ENCODE assay signal across 18 cellular contexts in genomic region chr13:106942558-106942957, GRCh38.
"Had no signal": no experiment of that assay in that cellular context is flagged by ENCODE, and none has a peak within 500 bp of the region (broad histone marks: within the 10 kb centered on the region; RNA-seq: fewer than 3 reads in every experiment).

No MANE protein-coding gene starts in this region.

- H3K27ac ChIP-seq: ascending aorta, breast epithelium, epithelial cell of prostate, heart left ventricle, lower lobe of right lung, prostate gland, right lobe of liver had no signal

- H3K4me1 ChIP-seq: ascending aorta, breast epithelium, heart left ventricle, lower lobe of right lung, prostate gland, right lobe of liver had no signal

- DNase-seq: activated CD4-positive, alpha-beta T cell treated with anti-CD3 and anti-CD28 coated beads, Interleukin-2, amount 50 U/mL, for 4 hours; activated CD4-positive, CD25-positive, alpha-beta regulatory T cell treated with anti-CD3 and anti-CD28 coated beads, Interleukin-2, amount 50 U/mL, for 72 hours; activated CD8-positive, alpha-beta memory T cell treated with anti-CD3 and anti-CD28 coated beads, Interleukin-2, amount 10 ng/mL, durations not matched to agents 7 days and 5 days; activated naive CD4-positive, alpha-beta T cell treated with anti-CD3 and anti-CD28 coated beads, Interleukin-2, amount 10 ng/mL, durations not matched to agents 7 days and 5 days; activated T-cell treated with anti-CD3 and anti-CD28 coated beads, Interleukin-2, amount 50 U/mL, for 24 hours; dermis blood vessel endothelial cell; heart left ventricle; left colon; lower lobe of right lung; nephron progenitor cell; occipital lobe; right lobe of liver; stimulated activated naive CD8-positive, alpha-beta T cell treated with anti-CD3 and anti-CD28 coated beads, Interleukin-15, amount 100 ng/mL, for 72 hours had no signal

- H3K36me3 ChIP-seq: ascending aorta, breast epithelium, heart left ventricle, lower lobe of right lung, prostate gland, right lobe of liver had no signal

- H3K4me3 ChIP-seq: ascending aorta, breast epithelium, heart left ventricle, lower lobe of right lung, prostate gland, right lobe of liver, smooth muscle cell had no signal

- H3K9me3 ChIP-seq: ascending aorta, breast epithelium, heart left ventricle, lower lobe of right lung, prostate gland, right lobe of liver had no signal

- H3K27me3 ChIP-seq: ascending aorta, breast epithelium, heart left ventricle, right lobe of liver had no signal

- ATAC-seq: activated CD8-positive, alpha-beta memory T cell treated with anti-CD3 and anti-CD28 coated beads, Interleukin-2, amount 10 ng/mL, durations not matched to agents 7 days and 5 days; heart left ventricle; left colon; lower lobe of right lung; right lobe of liver; stimulated activated naive CD8-positive, alpha-beta T cell treated with anti-CD3 and anti-CD28 coated beads, Interleukin-15, amount 100 ng/mL, for 72 hours had no signal
